Comparison of ENCODE assay signal across 28 cellular contexts in the genomic region with DNA sequence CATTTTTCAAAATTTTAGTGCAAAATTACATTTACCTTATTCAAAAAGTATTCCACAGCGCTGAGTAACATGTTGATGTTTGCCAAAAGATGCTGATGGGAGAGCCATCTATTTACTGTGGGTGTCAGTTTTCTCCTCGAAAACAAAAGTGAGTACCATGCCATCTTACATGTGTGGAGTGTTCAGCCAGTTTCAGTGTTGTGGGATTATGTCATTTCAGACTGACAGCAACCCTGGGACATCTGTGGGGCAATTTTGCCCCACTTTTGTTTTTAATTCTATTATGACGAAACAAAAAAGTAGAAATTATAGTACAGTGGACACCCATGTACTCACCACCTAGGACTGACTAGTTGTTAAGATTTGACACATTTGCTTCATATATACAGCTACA. TPM values are rescaled to one million over a fixed set of nuclear protein-coding genes. Genes with fewer than 3 reads are reported as not detected.
DNase-seq lines count a peak whose midpoint lies in the region; ATAC-seq and TF ChIP-seq lines count a peak whose summit lies in the region.
"Had no signal": no experiment of that assay in that cellular context is flagged by ENCODE, and none has a peak within 500 bp of the region (broad histone marks: within the 10 kb centered on the region; RNA-seq: fewer than 3 reads in every experiment).

No MANE protein-coding gene starts in this region.

- no peak overlapping the region for H3K27ac Mint-ChIP-seq in MCF 10A (ENCODE audit: low read depth, unreplicated experiment)
- H3K27ac Mint-ChIP-seq in dendritic cell treated with granulocyte-macrophage colony-stimulating factor and Interleukin-4, amounts not matched to agents 40 ng/mL and 50 ng/mL, for 4 days: peak overlapping the region; percentile 92
- H3K27ac Mint-ChIP-seq in stimulated activated effector memory CD8-positive, alpha-beta T cell treated with anti-CD3 and anti-CD28 coated beads, Interleukin-12 subunit alpha, Interleukin-12 subunit beta, amount 100 ng/mL, for 72 hours: no peak overlapping the region
- H3K27ac Mint-ChIP-seq in WTC11: no peak overlapping the region
- H3K27ac Mint-ChIP-seq: activated T-helper 1 cell treated with anti-CD3 and anti-CD28 coated beads, Interleukin-12 subunit alpha, Interleukin-12 subunit beta, Interleukin-2, Interleukin-4 antibody, amounts not matched to agents 30 ng/mL and 10 ng/mL and 1 ng/mL, durations not matched to agents 14 hours and 24 hours and 36 hours; B cell; brain; CD8-positive, alpha-beta T cell; memory B cell; T-helper 1 cell treated with Interleukin-12 subunit alpha and Interleukin-12 subunit beta and Interleukin-4 antibody, amounts not matched to agents 30 μg/mL and 1 μg/mL, for 36 hours had no signal

- TF ChIP-seq POLR2A in breast epithelium (IDR thresholded peaks at IDR 0.05): no peak

- CTCF ChIA-PET in MCF 10A (lab: Yijun Ruan, JAX) (no interaction called here), WTC11 (lab: Charles Lee) (no interaction called here)

- no peaks in the 10 kb centered on the region for H3K36me3 ChIP-seq in breast epithelium
- H3K36me3 ChIP-seq: gastroesophageal sphincter had no signal

- no peaks in the 10 kb centered on the region for H3K27me3 ChIP-seq in breast epithelium
- H3K27me3 ChIP-seq: gastroesophageal sphincter, MG63 had no signal

- H3K9me3 Mint-ChIP-seq in MCF 10A (ENCODE audit: unreplicated experiment) (no peaks in the 10 kb centered on the region), WTC11 (peaks cover 13% of the 10 kb centered on the region)
- no peaks in the 10 kb centered on the region for H3K9me3 Mint-ChIP-seq in dendritic cell treated with granulocyte-macrophage colony-stimulating factor and Interleukin-4, amounts not matched to agents 40 ng/mL and 50 ng/mL, for 4 days
- no peaks in the 10 kb centered on the region for H3K9me3 Mint-ChIP-seq in stimulated activated effector memory CD8-positive, alpha-beta T cell treated with anti-CD3 and anti-CD28 coated beads, Interleukin-12 subunit alpha, Interleukin-12 subunit beta, amount 100 ng/mL, for 72 hours
- H3K9me3 Mint-ChIP-seq: activated T-helper 1 cell treated with anti-CD3 and anti-CD28 coated beads, Interleukin-12 subunit alpha, Interleukin-12 subunit beta, Interleukin-2, Interleukin-4 antibody, amounts not matched to agents 30 ng/mL and 10 ng/mL and 1 ng/mL, durations not matched to agents 14 hours and 24 hours and 36 hours had no signal

- H3K27me3 Mint-ChIP-seq in MCF 10A (ENCODE audit: insufficient read depth, unreplicated experiment): no peaks in the 10 kb centered on the region
- H3K27me3 Mint-ChIP-seq in dendritic cell treated with granulocyte-macrophage colony-stimulating factor and Interleukin-4, amounts not matched to agents 40 ng/mL and 50 ng/mL, for 4 days: no peaks in the 10 kb centered on the region
- no peaks in the 10 kb centered on the region for H3K27me3 Mint-ChIP-seq in WTC11 (ENCODE audit: low read depth)

- H3K4me1 ChIP-seq in breast epithelium: no peaks in the 10 kb centered on the region

- ATAC-seq in stimulated activated effector memory CD8-positive, alpha-beta T cell treated with anti-CD3 and anti-CD28 coated beads, Interleukin-12 subunit alpha, Interleukin-12 subunit beta, amount 100 ng/mL, for 72 hours: peak; percentile 44
- ATAC-seq in WTC11: no peak
- no peak for ATAC-seq in HG03097 (IDR thresholded peaks at IDR 0.05; ENCODE audit: low FRiP score, unreplicated experiment)
- ATAC-seq: CD8-positive, alpha-beta T cell; gastroesophageal sphincter; left cardiac atrium had no signal

- no peaks in the 10 kb centered on the region for H3K4me1 Mint-ChIP-seq in MCF 10A (ENCODE audit: insufficient read depth, unreplicated experiment)
- H3K4me1 Mint-ChIP-seq in dendritic cell treated with granulocyte-macrophage colony-stimulating factor and Interleukin-4, amounts not matched to agents 40 ng/mL and 50 ng/mL, for 4 days (ENCODE audit: low read depth): peaks cover 69% of the 10 kb centered on the region
- peaks cover 33% of the 10 kb centered on the region for H3K4me1 Mint-ChIP-seq in stimulated activated effector memory CD8-positive, alpha-beta T cell treated with anti-CD3 and anti-CD28 coated beads, Interleukin-12 subunit alpha, Interleukin-12 subunit beta, amount 100 ng/mL, for 72 hours
- peaks cover 12% of the 10 kb centered on the region for H3K4me1 Mint-ChIP-seq in WTC11
- H3K4me1 Mint-ChIP-seq: B cell, brain, memory B cell had no signal

- POLR2A ChIA-PET in MCF 10A (lab: Yijun Ruan, JAX): interaction anchor here (0.7 kb wide), 1 partner anchor 95 kb away, joined by 3 read pairs; no protein-coding TSS in a partner anchor
- POLR2A ChIA-PET in WTC11 (lab: Charles Lee): no interaction called here

- H3K9me3 ChIP-seq in breast epithelium: no peaks in the 10 kb centered on the region
- H3K9me3 ChIP-seq: gastroesophageal sphincter, MG63, SK-N-SH had no signal

- H3K36me3 Mint-ChIP-seq in MCF 10A (ENCODE audit: insufficient read depth, unreplicated experiment) (no peaks in the 10 kb centered on the region), WTC11 (peaks cover 8% of the 10 kb centered on the region)
- peaks cover 37% of the 10 kb centered on the region for H3K36me3 Mint-ChIP-seq in dendritic cell treated with granulocyte-macrophage colony-stimulating factor and Interleukin-4, amounts not matched to agents 40 ng/mL and 50 ng/mL, for 4 days (ENCODE audit: low read depth)
- no peaks in the 10 kb centered on the region for H3K36me3 Mint-ChIP-seq in stimulated activated effector memory CD8-positive, alpha-beta T cell treated with anti-CD3 and anti-CD28 coated beads, Interleukin-12 subunit alpha, Interleukin-12 subunit beta, amount 100 ng/mL, for 72 hours
- H3K36me3 Mint-ChIP-seq: memory B cell had no signal

- intact Hi-C loops in breast epithelium (cut with DNase I; ENCODE audit: low total_unique reads) (no loop called here), MCF 10A (cut with micrococcal nuclease) (no loop called here)
- intact Hi-C loops in dendritic cell treated with granulocyte-macrophage colony-stimulating factor and Interleukin-4, amounts not matched to agents 40 ng/mL and 50 ng/mL, for 4 days (cut with micrococcal nuclease): loop anchor here (5.0 kb wide), 1 partner anchor 209 kb away; no protein-coding TSS in a partner anchor

- no peak overlapping the region for H3K4me3 ChIP-seq in breast epithelium
- H3K4me3 ChIP-seq: gastroesophageal sphincter, MG63, PC-9 had no signal

- TF ChIP-seq CTCF in breast epithelium (IDR thresholded peaks at IDR 0.05): no peak
- no peak for TF ChIP-seq CTCF in MCF 10A (IDR thresholded peaks at IDR 0.05; ENCODE audit: unreplicated experiment)
- no peak for TF ChIP-seq CTCF in WTC11 (IDR thresholded peaks at IDR 0.05)

- DNase-seq in breast epithelium (ENCODE audit: low spot score in 2 of 2) (no peak), MCF 10A (ENCODE audit: unreplicated experiment) (no peak), WTC11 (ENCODE audit: low spot score) (no peak)
- DNase-seq in stimulated activated effector memory CD8-positive, alpha-beta T cell treated with anti-CD3 and anti-CD28 coated beads, Interleukin-12 subunit alpha, Interleukin-12 subunit beta, amount 100 ng/mL, for 72 hours (ENCODE audit: low spot score in 2 of 2): no peak
- no peak for DNase-seq in activated CD8-positive, alpha-beta memory T cell treated with anti-CD3 and anti-CD28 coated beads, Interleukin-2, amount 50 U/mL, for 48 hours
- DNase-seq: ACHN; activated CD4-positive, alpha-beta T cell treated with anti-CD3 and anti-CD28 coated beads, Interleukin-2, amount 50 U/mL, for 48 hours; activated naive CD4-positive, alpha-beta T cell treated with anti-CD3 and anti-CD28 coated beads, Interleukin-2, amount 50 U/mL, for 16 hours; CD8-positive, alpha-beta T cell; cerebellar nuclear complex; GOT3; hippocampal formation; KBM-7; left cardiac atrium; MG63; NCI-H510A treated with DMSO at 0.1 percent for 48 hours; PC-9; SK-N-SH; stimulated activated CD4-positive, alpha-beta T cell treated with anti-CD3 and anti-CD28 coated beads, Interleukin-4, amount 100 ng/mL, for 24 hours had no signal

- BruUV-seq in MCF 10A (replicated peaks; lab: Mats Ljungman, UMichigan): no TSS peak

- H3K27ac ChIP-seq in breast epithelium: peak overlapping the region; percentile 65 to 69
- H3K27ac ChIP-seq: gastroesophageal sphincter, HL-60, PC-9 had no signal

- H3K4me3 Mint-ChIP-seq in MCF 10A (ENCODE audit: unreplicated experiment): no peak overlapping the region
- H3K4me3 Mint-ChIP-seq in dendritic cell treated with granulocyte-macrophage colony-stimulating factor and Interleukin-4, amounts not matched to agents 40 ng/mL and 50 ng/mL, for 4 days: no peak overlapping the region
- no peak overlapping the region for H3K4me3 Mint-ChIP-seq in stimulated activated effector memory CD8-positive, alpha-beta T cell treated with anti-CD3 and anti-CD28 coated beads, Interleukin-12 subunit alpha, Interleukin-12 subunit beta, amount 100 ng/mL, for 72 hours
- H3K4me3 Mint-ChIP-seq in WTC11: no peak overlapping the region
- H3K4me3 Mint-ChIP-seq: activated T-helper 1 cell treated with anti-CD3 and anti-CD28 coated beads, Interleukin-12 subunit alpha, Interleukin-12 subunit beta, Interleukin-2, Interleukin-4 antibody, amounts not matched to agents 30 ng/mL and 10 ng/mL and 1 ng/mL, durations not matched to agents 14 hours and 24 hours and 36 hours; B cell; brain; CD8-positive, alpha-beta T cell; memory B cell; T-helper 1 cell treated with Interleukin-12 subunit alpha and Interleukin-12 subunit beta and Interleukin-4 antibody, amounts not matched to agents 30 μg/mL and 1 μg/mL, for 36 hours had no signal

TF ChIP-seq in WTC11, 78 proteins besides CTCF, POLR2A, EP300 and RAD21 (continues in another document):
- TF ChIP-seq, protein P1, sequence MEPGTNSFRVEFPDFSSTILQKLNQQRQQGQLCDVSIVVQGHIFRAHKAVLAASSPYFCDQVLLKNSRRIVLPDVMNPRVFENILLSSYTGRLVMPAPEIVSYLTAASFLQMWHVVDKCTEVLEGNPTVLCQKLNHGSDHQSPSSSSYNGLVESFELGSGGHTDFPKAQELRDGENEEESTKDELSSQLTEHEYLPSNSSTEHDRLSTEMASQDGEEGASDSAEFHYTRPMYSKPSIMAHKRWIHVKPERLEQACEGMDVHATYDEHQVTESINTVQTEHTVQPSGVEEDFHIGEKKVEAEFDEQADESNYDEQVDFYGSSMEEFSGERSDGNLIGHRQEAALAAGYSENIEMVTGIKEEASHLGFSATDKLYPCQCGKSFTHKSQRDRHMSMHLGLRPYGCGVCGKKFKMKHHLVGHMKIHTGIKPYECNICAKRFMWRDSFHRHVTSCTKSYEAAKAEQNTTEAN (CRISPR knock-in tag; IDR thresholded peaks at IDR 0.05): no peak
- TF ChIP-seq, protein P2, sequence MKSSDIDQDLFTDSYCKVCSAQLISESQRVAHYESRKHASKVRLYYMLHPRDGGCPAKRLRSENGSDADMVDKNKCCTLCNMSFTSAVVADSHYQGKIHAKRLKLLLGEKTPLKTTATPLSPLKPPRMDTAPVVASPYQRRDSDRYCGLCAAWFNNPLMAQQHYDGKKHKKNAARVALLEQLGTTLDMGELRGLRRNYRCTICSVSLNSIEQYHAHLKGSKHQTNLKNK (CRISPR knock-in tag; IDR thresholded peaks at IDR 0.05): no peak
- TF ChIP-seq RORB (CRISPR knock-in tag; IDR thresholded peaks at IDR 0.05) (no peak), ZNF423 (CRISPR knock-in tag; IDR thresholded peaks at IDR 0.05) (no peak)

RNA-seq across cellular contexts. Expression of a gene that starts 19.6 kb away (rescaled TPM):
- 10 to 100 TPM in 2 of 3 donors, 1 to 10 TPM in 1; 8.5 to 14.1 (median 13.6) TPM for total RNA-seq in breast epithelium
- total RNA-seq in MCF 10A (2022): 10.1 and 11.9 TPM in 2 replicates
- 6.8 to 9.8 TPM (median 9.1 TPM) in 3 replicates for total RNA-seq in WTC11 (2021)
